Comparison of ENCODE assay signal across 1 cellular context in genomic region chr14:60249321-60250251, GRCh38.
TF ChIP-seq lines count a peak whose summit lies in the region.

No MANE protein-coding gene starts in this region.

TF ChIP-seq in SK-N-SH, 30 proteins besides CTCF, POLR2A, EP300 and RAD21 (continued from another document):
- TF ChIP-seq RFX5 (IDR thresholded peaks at IDR 0.05; ENCODE audit: low read length) (no peak), GATA2 (CRISPR knock-in tag; IDR thresholded peaks at IDR 0.05) (no peak), ZBTB33 (IDR thresholded peaks at IDR 0.05; ENCODE audit: borderline replicate concordance, low read depth) (no peak), RXRA (IDR thresholded peaks at IDR 0.05; ENCODE audit: borderline replicate concordance, low read depth) (no peak), FOXM1 (IDR thresholded peaks at IDR 0.05; ENCODE audit: low read depth) (no peak)
- TF ChIP-seq, protein P1, sequence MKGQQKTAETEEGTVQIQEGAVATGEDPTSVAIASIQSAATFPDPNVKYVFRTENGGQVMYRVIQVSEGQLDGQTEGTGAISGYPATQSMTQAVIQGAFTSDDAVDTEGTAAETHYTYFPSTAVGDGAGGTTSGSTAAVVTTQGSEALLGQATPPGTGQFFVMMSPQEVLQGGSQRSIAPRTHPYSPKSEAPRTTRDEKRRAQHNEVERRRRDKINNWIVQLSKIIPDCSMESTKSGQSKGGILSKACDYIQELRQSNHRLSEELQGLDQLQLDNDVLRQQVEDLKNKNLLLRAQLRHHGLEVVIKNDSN (IDR thresholded peaks at IDR 0.05; ENCODE audit: borderline replicate concordance, low read depth) = no peak
- TF ChIP-seq, protein P2, sequence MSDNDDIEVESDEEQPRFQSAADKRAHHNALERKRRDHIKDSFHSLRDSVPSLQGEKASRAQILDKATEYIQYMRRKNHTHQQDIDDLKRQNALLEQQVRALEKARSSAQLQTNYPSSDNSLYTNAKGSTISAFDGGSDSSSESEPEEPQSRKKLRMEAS (IDR thresholded peaks at IDR 0.05; ENCODE audit: low read depth) = no peak; the same call in 1 of the 2 replicates
